In the genomic region with DNA sequence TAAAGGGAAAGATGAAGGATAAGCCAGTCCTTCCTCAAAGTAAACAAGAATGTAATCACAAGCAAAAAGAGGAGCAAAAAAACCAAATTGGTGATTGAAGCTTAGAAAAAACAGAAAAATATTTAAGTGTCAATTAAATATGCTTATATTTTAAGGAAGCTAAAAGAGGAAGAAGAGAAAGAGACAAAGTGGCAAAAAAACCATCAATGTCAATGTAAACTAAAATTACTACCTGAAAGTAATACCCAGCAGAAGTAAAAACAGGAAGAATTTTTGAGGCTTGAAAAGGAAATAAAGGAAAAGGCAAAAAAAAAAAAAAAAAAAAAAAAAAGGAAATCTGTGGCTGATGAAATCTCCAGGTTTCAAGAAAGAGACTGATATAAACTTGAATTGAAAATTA, we compare ENCODE assay signal across 26 cellular contexts. TPM values are rescaled to one million over a fixed set of nuclear protein-coding genes. Genes with fewer than 3 reads are reported as not detected.
DNase-seq lines count a peak whose midpoint lies in the region; ATAC-seq, FAIRE-seq and TF ChIP-seq lines count a peak whose summit lies in the region.
"Had no signal": no experiment of that assay in that cellular context is flagged by ENCODE, and none has a peak within 500 bp of the region (broad histone marks: within the 10 kb centered on the region; RNA-seq: fewer than 3 reads in every experiment).

No MANE protein-coding gene starts in this region.

- DNase-seq in CD14-positive monocyte (ENCODE audit: low spot score) (no peak), KG1 (lab: John Stamatoyannopoulos, UW) (peak; percentile 11), OCI-LY7 (ENCODE audit: low spot score) (no peak), frontal cortex (ENCODE audit: low spot score in 2 of 2) (no peak), foreskin melanocyte (no peak), natural killer cell (no peak), right atrium auricular region (ENCODE audit: low spot score) (no peak)
- DNase-seq: activated CD4-positive, alpha-beta T cell treated with anti-CD3 and anti-CD28 coated beads for 1 hour; activated gamma-delta T cell treated with Interleukin-2 at 50 U/mL for 16 hours; activated naive CD8-positive, alpha-beta T cell treated with anti-CD3 and anti-CD28 coated beads, Interleukin-2, amount 50 U/mL, for 24 hours; C1 segment of cervical spinal cord; cerebellar nuclear complex; head of caudate nucleus; naive thymus-derived CD8-positive, alpha-beta T cell; NCI-H1092 treated with DMSO at 0.1 percent for 48 hours; NCI-H2029; NCI-H748 treated with DMSO at 0.1 percent for 48 hours; retina; spleen; stimulated activated CD4-positive, alpha-beta T cell treated with anti-CD3 and anti-CD28 coated beads, Interleukin-4, amount 100 ng/mL, for 24 hours; stimulated activated naive CD8-positive, alpha-beta T cell treated with anti-CD3 and anti-CD28 coated beads, Interleukin-15, Interleukin-2, amounts not matched to agents 100 U/mL and 50 U/mL, for 24 hours; SW 1271 had no signal

- CTCF ChIA-PET in OCI-LY7 (lab: Charles Lee; ENCODE audit: unreplicated experiment): no interaction called here

- no peaks in the 10 kb centered on the region for H3K27me3 ChIP-seq in right atrium auricular region
- H3K27me3 ChIP-seq: spleen, vagina had no signal

- intact Hi-C loops in CD14-positive monocyte (cut with micrococcal nuclease) (loop anchor here in 1 of 2 donors (5.0 kb wide), 1 partner anchor 35 kb away; a partner anchor contains a TSS), OCI-LY7 (cut with micrococcal nuclease; ENCODE audit: unreplicated experiment) (no loop called here), natural killer cell (cut with micrococcal nuclease) (no loop called here)

- H3K36me3 ChIP-seq in OCI-LY7 (ENCODE audit: insufficient read depth, low read length) (no peaks in the 10 kb centered on the region), right atrium auricular region (no peaks in the 10 kb centered on the region)
- H3K36me3 ChIP-seq: spleen, thoracic aorta, vagina had no signal

- H3K27ac Mint-ChIP-seq in CD14-positive monocyte (peak overlapping the region; percentile 67 to 99 (median 96)), natural killer cell (no peak overlapping the region)
- H3K27ac Mint-ChIP-seq: activated naive CD8-positive, alpha-beta T cell treated with anti-CD3 and anti-CD28 coated beads, Interleukin-2, amount 50 U/mL, for 24 hours had no signal

- peak overlapping the region; percentile 91; the same call in 1 of the 2 replicates for H2AFZ ChIP-seq in OCI-LY7 (ENCODE audit: low read length)

- no peaks in the 10 kb centered on the region for H4K20me1 ChIP-seq in OCI-LY7 (ENCODE audit: insufficient read depth, low read length)

- H3K9me3 ChIP-seq in OCI-LY7 (ENCODE audit: low read length): no peaks in the 10 kb centered on the region
- no peaks in the 10 kb centered on the region for H3K9me3 ChIP-seq in right atrium auricular region
- H3K9me3 ChIP-seq: spleen, thoracic aorta, vagina had no signal

- H3K4me3 Mint-ChIP-seq in CD14-positive monocyte: peak overlapping the region in 1 of 2 donors; percentile 64
- H3K4me3 Mint-ChIP-seq in natural killer cell: no peak overlapping the region
- H3K4me3 Mint-ChIP-seq: activated naive CD8-positive, alpha-beta T cell treated with anti-CD3 and anti-CD28 coated beads, Interleukin-2, amount 50 U/mL, for 24 hours; naive thymus-derived CD8-positive, alpha-beta T cell had no signal

- H3K27ac ChIP-seq in OCI-LY7 (ENCODE audit: low read depth, low read length, poor library complexity, severe bottlenecking): no peak overlapping the region
- no peak overlapping the region for H3K27ac ChIP-seq in right atrium auricular region
- H3K27ac ChIP-seq: thoracic aorta, vagina had no signal

- peaks cover 70% of the 10 kb centered on the region for H3K4me1 ChIP-seq in OCI-LY7 (ENCODE audit: insufficient read depth, low read length, poor library complexity, severe bottlenecking)
- H3K4me1 ChIP-seq in right atrium auricular region: peaks cover 0 to 31% of the 10 kb centered on the region in 2 donors

- H3K4me2 ChIP-seq in OCI-LY7 (ENCODE audit: low read length): peak overlapping the region; percentile 56

- H3K4me3 ChIP-seq in OCI-LY7 (ENCODE audit: low read depth, low read length, poor library complexity, severe bottlenecking) (no peak overlapping the region), right atrium auricular region (no peak overlapping the region)
- H3K4me3 ChIP-seq: GM12878, thoracic aorta, vagina had no signal

- H3K36me3 Mint-ChIP-seq in CD14-positive monocyte (peaks cover 0 to 2% of the 10 kb centered on the region in 2 donors), natural killer cell (no peaks in the 10 kb centered on the region)
- H3K36me3 Mint-ChIP-seq: naive thymus-derived CD8-positive, alpha-beta T cell had no signal

- BruUV-seq in OCI-LY7 (replicated peaks; lab: Mats Ljungman, UMichigan): no TSS peak

- peaks cover 80% of the 10 kb centered on the region for H3K4me1 Mint-ChIP-seq in CD14-positive monocyte
- peaks cover 0 to 4% of the 10 kb centered on the region in 2 donors for H3K4me1 Mint-ChIP-seq in natural killer cell

- FAIRE-seq in frontal cortex (lab: Jason Lieb, UNC): peak; percentile 53
- FAIRE-seq: GM12878 had no signal

- H3K27me3 Mint-ChIP-seq in CD14-positive monocyte (ENCODE audit: low read depth in 3 of 3) (peaks cover 0 to 3% (median 0%) of the 10 kb centered on the region in 3 donors), natural killer cell (ENCODE audit: low read depth in 2 of 2) (peaks cover 18 to 19% of the 10 kb centered on the region in 2 donors)

- H3K79me2 ChIP-seq in OCI-LY7 (ENCODE audit: insufficient read depth, low read depth, low read length): no peaks in the 10 kb centered on the region

- H3K9me3 Mint-ChIP-seq in CD14-positive monocyte (no peaks in the 10 kb centered on the region), natural killer cell (no peaks in the 10 kb centered on the region)
- H3K9me3 Mint-ChIP-seq: activated naive CD8-positive, alpha-beta T cell treated with anti-CD3 and anti-CD28 coated beads, Interleukin-2, amount 50 U/mL, for 24 hours; naive thymus-derived CD8-positive, alpha-beta T cell had no signal

- no peaks in the 10 kb centered on the region for H3K9me2 ChIP-seq in OCI-LY7 (ENCODE audit: insufficient read depth, low read length)

- no peak for TF ChIP-seq CTCF in CD14-positive monocyte (IDR thresholded peaks at IDR 0.05)
- TF ChIP-seq CTCF in OCI-LY7 (conservative IDR thresholded peaks at IDR 0.05; ENCODE audit: low read length): no peak
- TF ChIP-seq CTCF in natural killer cell (IDR thresholded peaks at IDR 0.05): no peak
- no peak for TF ChIP-seq CTCF in right atrium auricular region (IDR thresholded peaks at IDR 0.05)

- POLR2A ChIA-PET in OCI-LY7 (lab: Charles Lee): interaction anchor here (0.6 to 5.1 kb wide), 6 partner anchors 14 to 133 kb away, joined by 3 to 45 read pairs (median 3); a partner anchor contains a TSS

- ATAC-seq in HG03460 (IDR thresholded peaks at IDR 0.05; ENCODE audit: unreplicated experiment) (no peak), natural killer cell (no peak)
- ATAC-seq: activated naive CD8-positive, alpha-beta T cell treated with anti-CD3 and anti-CD28 coated beads, Interleukin-2, amount 50 U/mL, for 24 hours; GM12878; naive thymus-derived CD8-positive, alpha-beta T cell; stimulated activated naive CD8-positive, alpha-beta T cell treated with anti-CD3 and anti-CD28 coated beads, Interleukin-15, Interleukin-2, amounts not matched to agents 100 U/mL and 50 U/mL, for 24 hours had no signal

RNA-seq across cellular contexts. Expression of a gene that starts 36.2 kb away (rescaled TPM):
- polyA plus RNA-seq in CD14-positive monocyte: 10 to 100 TPM; 58.3 to 72.8 TPM
- 32.5 and 33.5 TPM in 2 replicates for total RNA-seq in OCI-LY7 (2014; rRNA removed; shearing (Covaris generic))
- total RNA-seq in OCI-LY7 (2022) (32.9 and 35.8 TPM in 2 replicates), frontal cortex (23.2 TPM), natural killer cell (10 to 100 TPM; 22.9 to 30.7 (median 25.6) TPM), right atrium auricular region (10 to 100 TPM; 12.0 to 15.1 TPM)

Comparison
In these comparisons a context has a peak if more than half of its experiments do, and no peak if none do; other contexts are left out.
1. H3K27ac Mint-ChIP-seq: peak in CD14-positive monocyte (7 of 7); none in natural killer cell (0 of 2).